Comparison of ENCODE assay signal across 15 cellular contexts in the genomic region with DNA sequence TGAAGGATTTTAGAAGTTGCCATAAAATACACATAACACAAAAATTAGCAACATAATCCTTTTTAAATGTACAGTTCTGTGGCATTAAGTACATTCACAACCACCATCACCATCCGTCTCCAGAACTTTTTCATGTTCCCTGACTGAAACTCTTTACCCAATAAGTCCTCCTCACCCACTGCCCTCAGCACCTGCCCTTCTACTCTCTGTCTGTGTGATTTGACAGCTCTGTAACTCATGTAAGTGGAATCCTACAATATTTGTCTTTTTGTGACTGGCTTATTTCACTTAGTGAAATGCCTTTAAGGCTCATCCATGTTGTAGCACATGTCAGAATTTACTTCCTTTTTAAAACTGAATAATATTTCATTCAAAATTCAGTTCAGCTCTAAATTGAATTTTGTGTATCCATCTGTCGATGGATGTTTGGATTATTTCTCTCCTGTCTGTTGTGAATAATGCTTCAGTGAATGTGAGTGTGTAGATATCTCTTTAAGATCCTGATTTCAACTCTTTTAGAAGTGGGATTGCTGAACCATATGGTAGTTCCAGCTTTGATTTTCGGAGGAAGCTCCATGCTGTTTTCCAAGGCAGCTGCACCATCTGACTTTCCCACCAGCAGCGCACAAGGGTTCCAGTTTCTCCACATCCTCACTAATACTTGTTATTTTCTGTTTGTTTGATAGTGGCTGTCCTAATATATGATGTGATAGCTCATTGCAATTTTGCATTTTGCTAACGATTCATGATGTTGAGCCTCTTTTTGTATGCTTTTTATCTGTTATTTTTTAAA. TPM values are rescaled to one million over a fixed set of nuclear protein-coding genes. Genes with fewer than 3 reads are reported as not detected.
A peak's percentile ranks its signal among the peaks of the same experiment; 100 is the strongest.
DNase-seq lines count a peak whose midpoint lies in the region; ATAC-seq and TF ChIP-seq lines count a peak whose summit lies in the region.
"Had no signal": no experiment of that assay in that cellular context is flagged by ENCODE, and none has a peak within 500 bp of the region (broad histone marks: within the 10 kb centered on the region; RNA-seq: fewer than 3 reads in every experiment).

No MANE protein-coding gene starts in this region.

- no peaks in the 10 kb centered on the region for H3K27me3 ChIP-seq in CD8-positive, alpha-beta memory T cell (ENCODE audit: insufficient read depth, low read length, poor library complexity, severe bottlenecking)

- no peak overlapping the region for H3K4me3 ChIP-seq in CD8-positive, alpha-beta memory T cell (ENCODE audit: low read length)

- peaks cover 0 to 9% (median 8%) of the 10 kb centered on the region in 3 donors for H3K36me3 Mint-ChIP-seq in CD8-positive, alpha-beta memory T cell
- H3K36me3 Mint-ChIP-seq in T-helper 17 cell (ENCODE audit: low read depth): peaks cover 2% of the 10 kb centered on the region
- H3K36me3 Mint-ChIP-seq in naive thymus-derived CD8-positive, alpha-beta T cell: peaks cover 0 to 12% (median 0%) of the 10 kb centered on the region in 3 donors

- peaks cover 66 to 80% (median 79%) of the 10 kb centered on the region in 3 donors for H3K4me1 Mint-ChIP-seq in CD8-positive, alpha-beta memory T cell
- H3K4me1 Mint-ChIP-seq in T-helper 17 cell: peaks cover 68% of the 10 kb centered on the region
- peaks cover 41 to 85% (median 75%) of the 10 kb centered on the region in 4 donors for H3K4me1 Mint-ChIP-seq in naive thymus-derived CD8-positive, alpha-beta T cell

- no peaks in the 10 kb centered on the region for H3K27me3 Mint-ChIP-seq in CD8-positive, alpha-beta memory T cell
- no peaks in the 10 kb centered on the region for H3K27me3 Mint-ChIP-seq in T-helper 17 cell
- no peaks in the 10 kb centered on the region for H3K27me3 Mint-ChIP-seq in naive thymus-derived CD8-positive, alpha-beta T cell
- H3K27me3 Mint-ChIP-seq: activated CD8-positive, alpha-beta T cell treated with anti-CD3 and anti-CD28 coated beads for 36 hours; B cell had no signal

- H3K9me3 Mint-ChIP-seq in CD8-positive, alpha-beta memory T cell: no peaks in the 10 kb centered on the region
- no peaks in the 10 kb centered on the region for H3K9me3 Mint-ChIP-seq in naive thymus-derived CD8-positive, alpha-beta T cell
- H3K9me3 Mint-ChIP-seq: activated CD8-positive, alpha-beta T cell treated with anti-CD3 and anti-CD28 coated beads for 36 hours had no signal

- H3K4me1 ChIP-seq in CD8-positive, alpha-beta memory T cell (ENCODE audit: insufficient read depth, low read length): peaks cover 22% of the 10 kb centered on the region

- no peaks in the 10 kb centered on the region for H3K9me3 ChIP-seq in CD8-positive, alpha-beta memory T cell (ENCODE audit: low read length)
- no peaks in the 10 kb centered on the region for H3K9me3 ChIP-seq in T-helper 17 cell (ENCODE audit: control insufficient read depth, low read length, poor library complexity, severe bottlenecking)
- H3K9me3 ChIP-seq: neutrophil had no signal

- no peak for ATAC-seq in T-helper 17 cell
- no peak for ATAC-seq in naive thymus-derived CD8-positive, alpha-beta T cell
- ATAC-seq: activated CD8-positive, alpha-beta T cell treated with anti-CD3 and anti-CD28 coated beads for 36 hours had no signal

- no peak for TF ChIP-seq CTCF in C4-2B (conservative IDR thresholded peaks at IDR 0.05)

- H3K27ac ChIP-seq in C4-2B: peak overlapping the region; percentile 52
- H3K27ac ChIP-seq in CD8-positive, alpha-beta memory T cell (ENCODE audit: low read depth, low read length): no peak overlapping the region
- H3K27ac ChIP-seq: neutrophil had no signal

- no peak for DNase-seq in CD8-positive, alpha-beta memory T cell
- no peak for DNase-seq in T-helper 17 cell
- no peak for DNase-seq in naive thymus-derived CD8-positive, alpha-beta T cell
- no peak for DNase-seq in NCI-H748 (lab: John Stamatoyannopoulos, UW; ENCODE audit: unreplicated experiment)
- no peak for DNase-seq in RPMI8226
- DNase-seq in stimulated activated CD4-positive, alpha-beta T cell treated with anti-CD3 and anti-CD28 coated beads, Interleukin-4, amount 100 ng/mL, for 24 hours: no peak
- DNase-seq in NCI-H187 treated with DMSO at 0.1 percent for 48 hours (lab: John Stamatoyannopoulos, UW): no peak
- DNase-seq: activated CD8-positive, alpha-beta T cell treated with anti-CD3 and anti-CD28 coated beads for 36 hours; anterior cingulate cortex; NCI-H1930; NCI-H510A treated with DMSO at 0.1 percent for 48 hours; stimulated activated CD4-positive, alpha-beta T cell treated with anti-CD3 and anti-CD28 coated beads, Interleukin-4, amount 100 ng/mL, for 4 hours had no signal

- POLR2A ChIA-PET in CD8-positive, alpha-beta memory T cell (lab: Charles Lee): interaction anchor here (0.7 kb wide), 1 partner anchor 51 kb away, joined by 3 read pairs; no protein-coding TSS in a partner anchor
- POLR2A ChIA-PET in naive thymus-derived CD8-positive, alpha-beta T cell (lab: Charles Lee): interaction anchor here (0.5 to 1.0 kb wide), 2 partner anchors 23 to 56 kb away, joined by 3 read pairs; no protein-coding TSS in a partner anchor

- peak overlapping the region; percentile 2 to 89 (median 35) for H3K27ac Mint-ChIP-seq in CD8-positive, alpha-beta memory T cell
- peak overlapping the region; percentile 77 for H3K27ac Mint-ChIP-seq in T-helper 17 cell
- H3K27ac Mint-ChIP-seq in naive thymus-derived CD8-positive, alpha-beta T cell: peak overlapping the region; percentile 29 to 93 (median 68)
- H3K27ac Mint-ChIP-seq: activated CD8-positive, alpha-beta T cell treated with anti-CD3 and anti-CD28 coated beads for 36 hours had no signal

- CTCF ChIA-PET in CD8-positive, alpha-beta memory T cell (lab: Charles Lee): no interaction called here

- H3K36me3 ChIP-seq in CD8-positive, alpha-beta memory T cell (ENCODE audit: insufficient read depth, low read length): no peaks in the 10 kb centered on the region
- H3K36me3 ChIP-seq: neutrophil had no signal

- peak overlapping the region in 1 of 7 donors; percentile 49 for H3K4me3 Mint-ChIP-seq in CD8-positive, alpha-beta memory T cell
- H3K4me3 Mint-ChIP-seq in T-helper 17 cell: no peak overlapping the region
- peak overlapping the region in 4 of 10 donors; percentile 2 to 23 (median 13) for H3K4me3 Mint-ChIP-seq in naive thymus-derived CD8-positive, alpha-beta T cell
- H3K4me3 Mint-ChIP-seq: activated CD8-positive, alpha-beta T cell treated with anti-CD3 and anti-CD28 coated beads for 36 hours; B cell had no signal

RNA-seq across cellular contexts. Expression of a gene that starts 4.2 kb away (rescaled TPM):
- 10 to 100 TPM; 44.2 to 47.0 TPM for total RNA-seq in CD8-positive, alpha-beta memory T cell
- polyA plus RNA-seq in CD8-positive, alpha-beta memory T cell: 36.2 TPM
- total RNA-seq in T-helper 17 cell: 10 to 100 TPM; 62.5 to 63.2 TPM
- total RNA-seq in naive thymus-derived CD8-positive, alpha-beta T cell: 100 to 1,000 TPM; 109 to 110 TPM
- 10 to 100 TPM; 39.9 to 50.5 (median 44.7) TPM for polyA plus RNA-seq in naive thymus-derived CD8-positive, alpha-beta T cell

RNA-seq across cellular contexts. Expression of a gene that starts 48.2 kb away (rescaled TPM):
- 10 to 100 TPM; 32.5 to 35.7 TPM for total RNA-seq in CD8-positive, alpha-beta memory T cell
- polyA plus RNA-seq in CD8-positive, alpha-beta memory T cell: 35.6 TPM
- total RNA-seq in T-helper 17 cell: 10 to 100 TPM; 28.6 to 53.1 TPM
- 10 to 100 TPM; 50.2 to 54.4 TPM for total RNA-seq in naive thymus-derived CD8-positive, alpha-beta T cell
- polyA plus RNA-seq in naive thymus-derived CD8-positive, alpha-beta T cell: 100 to 1,000 TPM in 1 of 3 donors, 10 to 100 TPM in 2; 39.9 to 107 (median 71.3) TPM
